In genomic region chr1:148522072-148522471, GRCh38 we compare ENCODE assay signal across 8 cellular contexts. TPM values are rescaled to one million over a fixed set of nuclear protein-coding genes. Genes with fewer than 3 reads are reported as not detected.
DNase-seq lines count a peak whose midpoint lies in the region; ATAC-seq and TF ChIP-seq lines count a peak whose summit lies in the region.
"Not testable (repeated sequence)": the region's sequence is repeated elsewhere in the genome, so short reads cannot be mapped to it uniquely, and the experiment has no call there.

No MANE protein-coding gene starts in this region.

- H3K4me3 Mint-ChIP-seq in endodermal cell = peak overlapping the region; percentile 49

- H3K23ac ChIP-seq in mesendoderm (ENCODE audit: low read length) = not testable (repeated sequence)

- POLR2A ChIA-PET in BJ (lab: Charles Lee); RWPE1 (lab: Yijun Ruan, JAX; ENCODE audit: low non-redundant PET): not testable (repeated sequence)

- not testable (repeated sequence) for H3K9ac ChIP-seq in endodermal cell (ENCODE audit: extremely low read depth, low read length, poor library complexity, severe bottlenecking); mesendoderm (ENCODE audit: low read length)

- H3K4ac ChIP-seq in mesendoderm (ENCODE audit: low read depth, low read length) = not testable (repeated sequence)

- not testable (repeated sequence) for H3K4me1 ChIP-seq in endodermal cell (ENCODE audit: control insufficient read depth, insufficient read depth, low read length); mesendoderm (ENCODE audit: control insufficient read depth, low read depth, low read length)

- H2BK5ac ChIP-seq in mesendoderm (ENCODE audit: low read length) = not testable (repeated sequence)

- not testable (repeated sequence) for H3K56ac ChIP-seq in mesendoderm (ENCODE audit: low read length)

- not testable (repeated sequence) for H2BK15ac ChIP-seq in mesendoderm (replicated peaks; ENCODE audit: low read depth)

- H3K9me3 ChIP-seq in MG63; endodermal cell (ENCODE audit: control insufficient read depth, low read length): not testable (repeated sequence)

- H4K5ac ChIP-seq in mesendoderm (ENCODE audit: low read length) = not testable (repeated sequence)

- H3K27me3 ChIP-seq in BJ (ENCODE audit: control insufficient read depth, insufficient read depth, low read length); MG63; endodermal cell (ENCODE audit: control insufficient read depth, insufficient read depth, low read length, poor library complexity, severe bottlenecking); mesendoderm (ENCODE audit: insufficient read depth, low read length, poor library complexity): not testable (repeated sequence)

- not testable (repeated sequence) for H2AK5ac ChIP-seq in mesendoderm (ENCODE audit: low read length)

- not testable (repeated sequence) for H3K79me2 ChIP-seq in mesendoderm (ENCODE audit: control insufficient read depth, insufficient read depth, low read length)

- DNase-seq in BJ (ENCODE audit: low read depth); RWPE1 (ENCODE audit: low spot score): not testable (repeated sequence)
- DNase-seq in MG63 (peak; percentile 88), endodermal cell (peak; percentile 92), mesendoderm (peak; percentile 95)
- peak; percentile 79 for DNase-seq in activated T-cell treated with anti-CD3 and anti-CD28 coated beads, Interleukin-2, amount 50 U/mL, for 1 hour
- peak; percentile 85 for DNase-seq in stimulated activated CD4-positive, alpha-beta T cell treated with anti-CD3 and anti-CD28 coated beads, Interleukin-4, amount 100 ng/mL, for 24 hours

- peak overlapping the region; percentile 80 for H3K27ac ChIP-seq in RWPE1
- H3K27ac ChIP-seq in endodermal cell (ENCODE audit: low read depth, low read length); mesendoderm (ENCODE audit: low read depth, low read length): not testable (repeated sequence)

- peak; percentile 57 for ATAC-seq in GM21619 (IDR thresholded peaks at IDR 0.05; ENCODE audit: unreplicated experiment)

- not testable (repeated sequence) for H3K4me2 ChIP-seq in mesendoderm (ENCODE audit: low read length)

- not testable (repeated sequence) for H3K4me1 Mint-ChIP-seq in endodermal cell

- 6% methylated on average over 12 of the region's 23 CpGs; no CpG with 5 or more reads in 1 of the 2 experiments for WGBS in endodermal cell (ENCODE audit: insufficient coverage in 1 of 2, insufficient read length in 1 of 2), 2 experiments
- no CpG with 5 or more reads among the region's 23 CpGs for WGBS in mesendoderm (ENCODE audit: extremely low coverage, insufficient coverage, low lambda C conversion rate)

- H3K4me3 ChIP-seq in BJ (ENCODE audit: low read depth, low read length) = peak overlapping the region; percentile 51
- H3K4me3 ChIP-seq in MG63 = peak overlapping the region; percentile 22
- not testable (repeated sequence) for H3K4me3 ChIP-seq in endodermal cell (ENCODE audit: low read length); mesendoderm (ENCODE audit: low read length)

- H3K79me1 ChIP-seq in mesendoderm (ENCODE audit: low read length) = not testable (repeated sequence)

- not testable (repeated sequence) for H3K27me3 Mint-ChIP-seq in endodermal cell (ENCODE audit: insufficient read depth)

- peak overlapping the region; percentile 99 for H3K27ac Mint-ChIP-seq in endodermal cell

- not testable (repeated sequence) for H3K36me3 ChIP-seq in BJ (ENCODE audit: control insufficient read depth, insufficient read depth, low read length); MG63; endodermal cell (ENCODE audit: control insufficient read depth, insufficient read depth, low read length); mesendoderm (ENCODE audit: control insufficient read depth, insufficient read depth, low read length)

- not testable (repeated sequence) for H4K8ac ChIP-seq in mesendoderm (ENCODE audit: low read depth, low read length)

- H2BK120ac ChIP-seq in mesendoderm (ENCODE audit: low read depth, low read length) = not testable (repeated sequence)

- not testable (repeated sequence) for H3K36me3 Mint-ChIP-seq in endodermal cell (ENCODE audit: low read depth)

- not testable (repeated sequence) for H3K18ac ChIP-seq in mesendoderm (ENCODE audit: low read length)

- not testable (repeated sequence) for H3K9me3 Mint-ChIP-seq in endodermal cell

- CTCF ChIA-PET in BJ (lab: Yijun Ruan, JAX); RWPE1 (lab: Yijun Ruan, JAX): not testable (repeated sequence)

- TF ChIP-seq CTCF in BJ (IDR thresholded peaks at IDR 0.05; ENCODE audit: insufficient read depth, low read depth, low read length); RWPE1 (conservative IDR thresholded peaks at IDR 0.05; ENCODE audit: low read depth); endodermal cell (conservative IDR thresholded peaks at IDR 0.05): not testable (repeated sequence)

RNA-seq across cellular contexts. Expression of gene PPIAL4G, which starts 39.0 kb away (rescaled TPM):
- not detected in 2 replicates for polyA plus RNA-seq in BJ (2011; rRNA removed)
- not detected in 2 replicates for polyA minus RNA-seq in BJ (2011; rRNA and poly(A)+ RNA removed)
- total RNA-seq in MG63 (2014; rRNA removed; shearing (Covaris generic); ENCODE audit: low replicate concordance) = not detected in 2 replicates
- total RNA-seq in endodermal cell = under 1 TPM; 0.09 to 0.11 TPM
- polyA plus RNA-seq in endodermal cell (2013, experiment 1 of 2) = not detected
- not detected for polyA plus RNA-seq in endodermal cell (2013, experiment 2 of 2)
- 0.01 TPM for polyA plus RNA-seq in mesendoderm (2013, experiment 1 of 2)
- not detected for polyA plus RNA-seq in mesendoderm (2013, experiment 2 of 2)
